1 cellular context compared by ENCODE assay signal in genomic region chr19:1027953-1028902, GRCh38.
TF ChIP-seq lines count a peak whose summit lies in the region.

No MANE protein-coding gene starts in this region.

TF ChIP-seq in HepG2, 621 proteins besides CTCF, POLR2A, EP300 and RAD21 (continued from another document and continues in another):
- TF ChIP-seq ZNF138 (CRISPR knock-in tag; IDR thresholded peaks at IDR 0.05; ENCODE audit: low read depth) (no peak), ZNF562 (CRISPR knock-in tag; IDR thresholded peaks at IDR 0.05; ENCODE audit: borderline replicate concordance) (no peak), ZNF816 (CRISPR knock-in tag; IDR thresholded peaks at IDR 0.05; ENCODE audit: borderline replicate concordance) (no peak), TARDBP (CRISPR knock-in tag; IDR thresholded peaks at IDR 0.05) (no peak), TBP (CRISPR knock-in tag; IDR thresholded peaks at IDR 0.05) (no peak), TCF7L2 (IDR thresholded peaks at IDR 0.05; ENCODE audit: low read depth, low read length) (no peak), HCFC1 (IDR thresholded peaks at IDR 0.05; ENCODE audit: low read depth, low read length) (no peak), KLF12 (CRISPR knock-in tag; IDR thresholded peaks at IDR 0.05; ENCODE audit: borderline replicate concordance) (no peak), ZNF441 (CRISPR knock-in tag; IDR thresholded peaks at IDR 0.05; ENCODE audit: borderline replicate concordance) (no peak), ZZZ3 (CRISPR knock-in tag; IDR thresholded peaks at IDR 0.05; ENCODE audit: borderline replicate concordance) (no peak), ZNF761 (CRISPR knock-in tag; conservative IDR thresholded peaks at IDR 0.05) (no peak), AFF4 (CRISPR knock-in tag; IDR thresholded peaks at IDR 0.05) (no peak), ZNF484 (CRISPR knock-in tag; IDR thresholded peaks at IDR 0.05; ENCODE audit: borderline replicate concordance, low read depth) (no peak), FOSL2 (CRISPR knock-in tag; IDR thresholded peaks at IDR 0.05) (no peak), ZNF431 (CRISPR knock-in tag; IDR thresholded peaks at IDR 0.05; ENCODE audit: borderline replicate concordance, low read depth) (no peak), CREM (IDR thresholded peaks at IDR 0.05) (no peak), CREM (CRISPR knock-in tag; IDR thresholded peaks at IDR 0.05) (no peak), ZKSCAN5 (CRISPR knock-in tag; IDR thresholded peaks at IDR 0.05) (no peak), ATRX (CRISPR knock-in tag; IDR thresholded peaks at IDR 0.05; ENCODE audit: borderline replicate concordance) (no peak), KLF16 (CRISPR knock-in tag; IDR thresholded peaks at IDR 0.05) (no peak), ZSCAN30 (CRISPR knock-in tag; IDR thresholded peaks at IDR 0.05) (no peak), SP2 (CRISPR knock-in tag; IDR thresholded peaks at IDR 0.05) (no peak), DNMT1 (CRISPR knock-in tag; IDR thresholded peaks at IDR 0.05) (no peak), ZNF792 (CRISPR knock-in tag; IDR thresholded peaks at IDR 0.05) (no peak), ZNF136 (CRISPR knock-in tag; IDR thresholded peaks at IDR 0.05; ENCODE audit: low read depth) (no peak), THAP11 (CRISPR knock-in tag; IDR thresholded peaks at IDR 0.05) (peak; percentile 47), ZBTB8A (CRISPR knock-in tag; IDR thresholded peaks at IDR 0.05; ENCODE audit: borderline replicate concordance, low read depth) (no peak), ELF4 (CRISPR knock-in tag; IDR thresholded peaks at IDR 0.05; ENCODE audit: borderline replicate concordance) (no peak), ZNF766 (CRISPR knock-in tag; IDR thresholded peaks at IDR 0.05; ENCODE audit: borderline replicate concordance) (no peak), MAFG (CRISPR knock-in tag; IDR thresholded peaks at IDR 0.05) (no peak), ZNF777 (CRISPR knock-in tag; IDR thresholded peaks at IDR 0.05) (peak; percentile 78), ZNF615 (CRISPR knock-in tag; IDR thresholded peaks at IDR 0.05; ENCODE audit: borderline replicate concordance) (no peak), ZNF33A (CRISPR knock-in tag; IDR thresholded peaks at IDR 0.05; ENCODE audit: borderline replicate concordance) (no peak), ZNF768 (CRISPR knock-in tag; IDR thresholded peaks at IDR 0.05) (peak; percentile 96), BCLAF1 (IDR thresholded peaks at IDR 0.05) (no peak), ATF7 (IDR thresholded peaks at IDR 0.05) (no peak), ATF7 (CRISPR knock-in tag; IDR thresholded peaks at IDR 0.05) (no peak), E2F1 (CRISPR knock-in tag; IDR thresholded peaks at IDR 0.05) (no peak), MXD4 (CRISPR knock-in tag; IDR thresholded peaks at IDR 0.05) (peak; percentile 48; the same call in 1 of the 2 replicates), AKAP8 (CRISPR knock-in tag; IDR thresholded peaks at IDR 0.05) (no peak; the same call in 1 of the 2 replicates), ZNF788 (CRISPR knock-in tag; IDR thresholded peaks at IDR 0.05; ENCODE audit: borderline replicate concordance) (0 out of 2 replicates have a peak, but pooled peaks have one; percentile 14), NFKBIZ (CRISPR knock-in tag; IDR thresholded peaks at IDR 0.05) (no peak), ZNF20 (CRISPR knock-in tag; IDR thresholded peaks at IDR 0.05) (no peak), TAF15 (IDR thresholded peaks at IDR 0.05; ENCODE audit: low read depth, low read length, poor library complexity, severe bottlenecking) (no peak), FOXP4 (CRISPR knock-in tag; IDR thresholded peaks at IDR 0.05) (0 out of 2 replicates have a peak, but pooled peaks have one; percentile 10)
- TF ChIP-seq, protein P1, sequence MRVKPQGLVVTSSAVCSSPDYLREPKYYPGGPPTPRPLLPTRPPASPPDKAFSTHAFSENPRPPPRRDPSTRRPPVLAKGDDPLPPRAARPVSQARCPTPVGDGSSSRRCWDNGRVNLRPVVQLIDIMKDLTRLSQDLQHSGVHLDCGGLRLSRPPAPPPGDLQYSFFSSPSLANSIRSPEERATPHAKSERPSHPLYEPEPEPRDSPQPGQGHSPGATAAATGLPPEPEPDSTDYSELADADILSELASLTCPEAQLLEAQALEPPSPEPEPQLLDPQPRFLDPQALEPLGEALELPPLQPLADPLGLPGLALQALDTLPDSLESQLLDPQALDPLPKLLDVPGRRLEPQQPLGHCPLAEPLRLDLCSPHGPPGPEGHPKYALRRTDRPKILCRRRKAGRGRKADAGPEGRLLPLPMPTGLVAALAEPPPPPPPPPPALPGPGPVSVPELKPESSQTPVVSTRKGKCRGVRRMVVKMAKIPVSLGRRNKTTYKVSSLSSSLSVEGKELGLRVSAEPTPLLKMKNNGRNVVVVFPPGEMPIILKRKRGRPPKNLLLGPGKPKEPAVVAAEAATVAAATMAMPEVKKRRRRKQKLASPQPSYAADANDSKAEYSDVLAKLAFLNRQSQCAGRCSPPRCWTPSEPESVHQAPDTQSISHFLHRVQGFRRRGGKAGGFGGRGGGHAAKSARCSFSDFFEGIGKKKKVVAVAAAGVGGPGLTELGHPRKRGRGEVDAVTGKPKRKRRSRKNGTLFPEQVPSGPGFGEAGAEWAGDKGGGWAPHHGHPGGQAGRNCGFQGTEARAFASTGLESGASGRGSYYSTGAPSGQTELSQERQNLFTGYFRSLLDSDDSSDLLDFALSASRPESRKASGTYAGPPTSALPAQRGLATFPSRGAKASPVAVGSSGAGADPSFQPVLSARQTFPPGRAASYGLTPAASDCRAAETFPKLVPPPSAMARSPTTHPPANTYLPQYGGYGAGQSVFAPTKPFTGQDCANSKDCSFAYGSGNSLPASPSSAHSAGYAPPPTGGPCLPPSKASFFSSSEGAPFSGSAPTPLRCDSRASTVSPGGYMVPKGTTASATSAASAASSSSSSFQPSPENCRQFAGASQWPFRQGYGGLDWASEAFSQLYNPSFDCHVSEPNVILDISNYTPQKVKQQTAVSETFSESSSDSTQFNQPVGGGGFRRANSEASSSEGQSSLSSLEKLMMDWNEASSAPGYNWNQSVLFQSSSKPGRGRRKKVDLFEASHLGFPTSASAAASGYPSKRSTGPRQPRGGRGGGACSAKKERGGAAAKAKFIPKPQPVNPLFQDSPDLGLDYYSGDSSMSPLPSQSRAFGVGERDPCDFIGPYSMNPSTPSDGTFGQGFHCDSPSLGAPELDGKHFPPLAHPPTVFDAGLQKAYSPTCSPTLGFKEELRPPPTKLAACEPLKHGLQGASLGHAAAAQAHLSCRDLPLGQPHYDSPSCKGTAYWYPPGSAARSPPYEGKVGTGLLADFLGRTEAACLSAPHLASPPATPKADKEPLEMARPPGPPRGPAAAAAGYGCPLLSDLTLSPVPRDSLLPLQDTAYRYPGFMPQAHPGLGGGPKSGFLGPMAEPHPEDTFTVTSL (CRISPR knock-in tag; IDR thresholded peaks at IDR 0.05; ENCODE audit: borderline replicate concordance) = no peak
- TF ChIP-seq, protein P2, sequence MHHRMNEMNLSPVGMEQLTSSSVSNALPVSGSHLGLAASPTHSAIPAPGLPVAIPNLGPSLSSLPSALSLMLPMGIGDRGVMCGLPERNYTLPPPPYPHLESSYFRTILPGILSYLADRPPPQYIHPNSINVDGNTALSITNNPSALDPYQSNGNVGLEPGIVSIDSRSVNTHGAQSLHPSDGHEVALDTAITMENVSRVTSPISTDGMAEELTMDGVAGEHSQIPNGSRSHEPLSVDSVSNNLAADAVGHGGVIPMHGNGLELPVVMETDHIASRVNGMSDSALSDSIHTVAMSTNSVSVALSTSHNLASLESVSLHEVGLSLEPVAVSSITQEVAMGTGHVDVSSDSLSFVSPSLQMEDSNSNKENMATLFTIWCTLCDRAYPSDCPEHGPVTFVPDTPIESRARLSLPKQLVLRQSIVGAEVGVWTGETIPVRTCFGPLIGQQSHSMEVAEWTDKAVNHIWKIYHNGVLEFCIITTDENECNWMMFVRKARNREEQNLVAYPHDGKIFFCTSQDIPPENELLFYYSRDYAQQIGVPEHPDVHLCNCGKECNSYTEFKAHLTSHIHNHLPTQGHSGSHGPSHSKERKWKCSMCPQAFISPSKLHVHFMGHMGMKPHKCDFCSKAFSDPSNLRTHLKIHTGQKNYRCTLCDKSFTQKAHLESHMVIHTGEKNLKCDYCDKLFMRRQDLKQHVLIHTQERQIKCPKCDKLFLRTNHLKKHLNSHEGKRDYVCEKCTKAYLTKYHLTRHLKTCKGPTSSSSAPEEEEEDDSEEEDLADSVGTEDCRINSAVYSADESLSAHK (CRISPR knock-in tag; IDR thresholded peaks at IDR 0.05; ENCODE audit: borderline replicate concordance) = no peak
- TF ChIP-seq, protein P3, sequence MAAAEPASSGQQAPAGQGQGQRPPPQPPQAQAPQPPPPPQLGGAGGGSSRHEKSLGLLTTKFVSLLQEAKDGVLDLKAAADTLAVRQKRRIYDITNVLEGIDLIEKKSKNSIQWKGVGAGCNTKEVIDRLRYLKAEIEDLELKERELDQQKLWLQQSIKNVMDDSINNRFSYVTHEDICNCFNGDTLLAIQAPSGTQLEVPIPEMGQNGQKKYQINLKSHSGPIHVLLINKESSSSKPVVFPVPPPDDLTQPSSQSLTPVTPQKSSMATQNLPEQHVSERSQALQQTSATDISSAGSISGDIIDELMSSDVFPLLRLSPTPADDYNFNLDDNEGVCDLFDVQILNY (CRISPR knock-in tag; conservative IDR thresholded peaks at IDR 0.05) = no peak
- TF ChIP-seq, protein P4, sequence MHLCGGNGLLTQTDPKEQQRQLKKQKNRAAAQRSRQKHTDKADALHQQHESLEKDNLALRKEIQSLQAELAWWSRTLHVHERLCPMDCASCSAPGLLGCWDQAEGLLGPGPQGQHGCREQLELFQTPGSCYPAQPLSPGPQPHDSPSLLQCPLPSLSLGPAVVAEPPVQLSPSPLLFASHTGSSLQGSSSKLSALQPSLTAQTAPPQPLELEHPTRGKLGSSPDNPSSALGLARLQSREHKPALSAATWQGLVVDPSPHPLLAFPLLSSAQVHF (CRISPR knock-in tag; IDR thresholded peaks at IDR 0.05) = no peak
